ENCODE assay signal across 21 cellular contexts in genomic region chr10:88902328-88902789, GRCh38. TPM values are rescaled to one million over a fixed set of nuclear protein-coding genes. Genes with fewer than 3 reads are reported as not detected.
DNase-seq lines count a peak whose midpoint lies in the region; ATAC-seq and TF ChIP-seq lines count a peak whose summit lies in the region.
"Had no signal": no experiment of that assay in that cellular context is flagged by ENCODE, and none has a peak within 500 bp of the region (broad histone marks: within the 10 kb centered on the region; RNA-seq: fewer than 3 reads in every experiment).

No MANE protein-coding gene starts in this region.

- no peak for DNase-seq in activated naive CD4-positive, alpha-beta T cell treated with anti-CD3 and anti-CD28 coated beads, Interleukin-2, amount 50 U/mL, for 16 hours
- DNase-seq in Peyer's patch (no peak), NCI-H345 treated with DMSO at 0.1 percent for 48 hours (lab: John Stamatoyannopoulos, UW; ENCODE audit: unreplicated experiment) (no peak)
- no peak for DNase-seq in NK-92 treated with Interleukin-12 subunit alpha and Interleukin-12 subunit beta, amount 100 ng/mL, for 24 hours (lab: John Stamatoyannopoulos, UW)
- DNase-seq: activated T-cell treated with anti-CD3 and anti-CD28 coated beads, Interleukin-2, amount 50 U/mL, for 1 hour; dermis blood vessel endothelial cell; GDM1; lower lobe of right lung; NCI-H1105; NCI-H82; RPMI8226; stimulated activated CD4-positive, alpha-beta T cell treated with anti-CD3 and anti-CD28 coated beads, Interleukin-12 subunit alpha, Interleukin-12 subunit beta, amount 100 ng/mL, for 4 hours; stomach; T-cell had no signal

- TF ChIP-seq CTCF in Peyer's patch (IDR thresholded peaks at IDR 0.05), result no peak

- intact Hi-C loops in dendritic cell treated with granulocyte-macrophage colony-stimulating factor and Interleukin-4, amounts not matched to agents 40 ng/mL and 50 ng/mL, for 4 days (cut with micrococcal nuclease), result loop anchor here (2.0 kb wide), 1 partner anchor 30 kb away; no protein-coding TSS in a partner anchor

- H3K27ac ChIP-seq in Peyer's patch (peak overlapping the region in 3 of 4 donors; percentile 19 to 69 (median 56)), temporal lobe (ENCODE audit: low read depth, low read length) (peak overlapping the region; percentile 82)
- H3K27ac ChIP-seq: HL-60, KMS-11, lower lobe of right lung had no signal

- peaks cover 0 to 51% (median 16%) of the 10 kb centered on the region in 4 donors for H3K4me1 ChIP-seq in Peyer's patch

- no peaks in the 10 kb centered on the region for H3K27me3 ChIP-seq in Peyer's patch
- H3K27me3 ChIP-seq: stomach had no signal

- ATAC-seq in GM21381 (IDR thresholded peaks at IDR 0.05; ENCODE audit: unreplicated experiment), result no peak

- no peaks in the 10 kb centered on the region for H3K9me3 Mint-ChIP-seq in activated naive CD4-positive, alpha-beta T cell treated with anti-CD3 and anti-CD28 coated beads, Interleukin-2, amount 50 U/mL, for 24 hours
- no peaks in the 10 kb centered on the region for H3K9me3 Mint-ChIP-seq in dendritic cell treated with granulocyte-macrophage colony-stimulating factor and Interleukin-4, amounts not matched to agents 40 ng/mL and 50 ng/mL, for 4 days
- H3K9me3 Mint-ChIP-seq: nephron, T-cell had no signal

- peaks cover 18% of the 10 kb centered on the region for H3K36me3 Mint-ChIP-seq in activated naive CD4-positive, alpha-beta T cell treated with anti-CD3 and anti-CD28 coated beads, Interleukin-2, amount 50 U/mL, for 24 hours
- H3K36me3 Mint-ChIP-seq in dendritic cell treated with granulocyte-macrophage colony-stimulating factor and Interleukin-4, amounts not matched to agents 40 ng/mL and 50 ng/mL, for 4 days (ENCODE audit: low read depth), result peaks cover 40% of the 10 kb centered on the region

- peaks cover 52% of the 10 kb centered on the region for H3K4me1 Mint-ChIP-seq in activated naive CD4-positive, alpha-beta T cell treated with anti-CD3 and anti-CD28 coated beads, Interleukin-2, amount 50 U/mL, for 24 hours
- peaks cover 31% of the 10 kb centered on the region for H3K4me1 Mint-ChIP-seq in dendritic cell treated with granulocyte-macrophage colony-stimulating factor and Interleukin-4, amounts not matched to agents 40 ng/mL and 50 ng/mL, for 4 days (ENCODE audit: low read depth)

- no peaks in the 10 kb centered on the region for H3K27me3 Mint-ChIP-seq in activated naive CD4-positive, alpha-beta T cell treated with anti-CD3 and anti-CD28 coated beads, Interleukin-2, amount 50 U/mL, for 24 hours
- no peaks in the 10 kb centered on the region for H3K27me3 Mint-ChIP-seq in dendritic cell treated with granulocyte-macrophage colony-stimulating factor and Interleukin-4, amounts not matched to agents 40 ng/mL and 50 ng/mL, for 4 days
- H3K27me3 Mint-ChIP-seq: T-cell had no signal

- peaks cover 0 to 21% (median 0%) of the 10 kb centered on the region in 3 donors for H3K36me3 ChIP-seq in Peyer's patch

- H3K4me3 Mint-ChIP-seq in activated naive CD4-positive, alpha-beta T cell treated with anti-CD3 and anti-CD28 coated beads, Interleukin-2, amount 50 U/mL, for 24 hours, result peak overlapping the region; percentile 47
- peak overlapping the region; percentile 13 for H3K4me3 Mint-ChIP-seq in dendritic cell treated with granulocyte-macrophage colony-stimulating factor and Interleukin-4, amounts not matched to agents 40 ng/mL and 50 ng/mL, for 4 days
- H3K4me3 Mint-ChIP-seq: nephron, T-cell had no signal

- H3K27ac Mint-ChIP-seq in activated naive CD4-positive, alpha-beta T cell treated with anti-CD3 and anti-CD28 coated beads, Interleukin-2, amount 50 U/mL, for 24 hours, result peak overlapping the region; percentile 88
- peak overlapping the region; percentile 92 for H3K27ac Mint-ChIP-seq in dendritic cell treated with granulocyte-macrophage colony-stimulating factor and Interleukin-4, amounts not matched to agents 40 ng/mL and 50 ng/mL, for 4 days
- H3K27ac Mint-ChIP-seq: nephron had no signal

- no peak for TF ChIP-seq POLR2A in Peyer's patch (IDR thresholded peaks at IDR 0.05)

- no peaks in the 10 kb centered on the region for H3K9me3 ChIP-seq in Peyer's patch
- H3K9me3 ChIP-seq: lower lobe of right lung, stomach had no signal

- no peak overlapping the region for H3K4me3 ChIP-seq in Peyer's patch
- H3K4me3 ChIP-seq: lower lobe of right lung, stomach had no signal

RNA-seq across cellular contexts. Expression of gene STAMBPL1, which starts 22.3 kb away (rescaled TPM):
- 100 to 1,000 TPM in 1 of 4 donors, 10 to 100 TPM in 3; 54.6 to 116 (median 84.6) TPM for total RNA-seq in Peyer's patch
- total RNA-seq in temporal lobe, result 6.6 TPM

RNA-seq across cellular contexts. Expression of gene ACTA2, which starts 50.2 kb away (rescaled TPM):
- total RNA-seq in Peyer's patch (100 to 1,000 TPM in 3 of 4 donors, 10 to 100 TPM in 1; 83.5 to 342 (median 142) TPM), temporal lobe (20.7 TPM)

RNA-seq across cellular contexts. Expression of gene ANKRD22, which starts 50.7 kb away (rescaled TPM):
- total RNA-seq in Peyer's patch (1 to 10 TPM in 2 of 4 donors, under 1 TPM in 1, not detected in 1; 0.70 to 1.5 (median 1.1) TPM), temporal lobe (not detected)
- total RNA-seq: dermis blood vessel endothelial cell, T-cell had no signal
